ENCODE assay signal across 9 cellular contexts in genomic region chr14:75720828-75721227, GRCh38. TPM values are rescaled to one million over a fixed set of nuclear protein-coding genes. Genes with fewer than 3 reads are reported as not detected.
DNase-seq lines count a peak whose midpoint lies in the region; ATAC-seq and TF ChIP-seq lines count a peak whose summit lies in the region.
"Had no signal": no experiment of that assay in that cellular context is flagged by ENCODE, and none has a peak within 500 bp of the region (broad histone marks: within the 10 kb centered on the region; RNA-seq: fewer than 3 reads in every experiment).

No MANE protein-coding gene starts in this region.

- intact Hi-C loops in left ventricle myocardium superior (cut with micrococcal nuclease) (no loop called here), posterior vena cava (cut with DNase I) (no loop called here)

- DNase-seq in AG08395 (ENCODE audit: low spot score) (peak; percentile 71), astrocyte of the spinal cord (ENCODE audit: low read depth, low spot score) (peak; percentile 67), left ventricle myocardium superior (peak; percentile 75), posterior vena cava (ENCODE audit: low spot score) (peak; percentile 88), DMS114 treated with DMSO at 0.1 percent for 48 hours (lab: John Stamatoyannopoulos, UW; ENCODE audit: unreplicated experiment) (no peak)
- DNase-seq in activated CD4-positive, CD25-positive, alpha-beta regulatory T cell treated with anti-CD3 and anti-CD28 coated beads, Interleukin-2, amount 50 U/mL, for 72 hours, result no peak
- DNase-seq: NCI-H1436 had no signal

- in situ Hi-C loops in astrocyte of the spinal cord (cut with HindIII; ENCODE audit: low sequenced_read_pairs), result loop anchor here (25.0 kb wide), 1 partner anchor 116 kb away; no protein-coding TSS in a partner anchor

- no peak overlapping the region for H3K4me3 ChIP-seq in astrocyte of the spinal cord (ENCODE audit: low read depth, low read length)

- no peak for TF ChIP-seq CTCF in astrocyte of the spinal cord (IDR thresholded peaks at IDR 0.05; ENCODE audit: low read depth, low read length)

- peak; percentile 76 for ATAC-seq in left ventricle myocardium superior
- ATAC-seq in GM18868 (IDR thresholded peaks at IDR 0.05; ENCODE audit: unreplicated experiment), result no peak
- no peak for ATAC-seq in HG03460 (IDR thresholded peaks at IDR 0.05; ENCODE audit: unreplicated experiment)

RNA-seq across cellular contexts. Expression of gene TTLL5, which starts 59.8 kb away (rescaled TPM):
- 15.8 TPM for total RNA-seq in left ventricle myocardium superior
- total RNA-seq in posterior vena cava, result 10 to 100 TPM; 26.9 to 28.5 TPM

Comparison
In these comparisons a context has a peak if more than half of its experiments do, and no peak if none do; other contexts are left out.
1. DNase-seq: peak in AG08395 (single experiment), astrocyte of the spinal cord (single experiment), left ventricle myocardium superior (single experiment) and posterior vena cava (single experiment); none in activated CD4-positive, CD25-positive, alpha-beta regulatory T cell treated with anti-CD3 and anti-CD28 coated beads, Interleukin-2, amount 50 U/mL, for 72 hours (single experiment) and DMS114 treated with DMSO at 0.1 percent for 48 hours (single experiment).